1 cellular context compared by ENCODE assay signal in the genomic region with DNA sequence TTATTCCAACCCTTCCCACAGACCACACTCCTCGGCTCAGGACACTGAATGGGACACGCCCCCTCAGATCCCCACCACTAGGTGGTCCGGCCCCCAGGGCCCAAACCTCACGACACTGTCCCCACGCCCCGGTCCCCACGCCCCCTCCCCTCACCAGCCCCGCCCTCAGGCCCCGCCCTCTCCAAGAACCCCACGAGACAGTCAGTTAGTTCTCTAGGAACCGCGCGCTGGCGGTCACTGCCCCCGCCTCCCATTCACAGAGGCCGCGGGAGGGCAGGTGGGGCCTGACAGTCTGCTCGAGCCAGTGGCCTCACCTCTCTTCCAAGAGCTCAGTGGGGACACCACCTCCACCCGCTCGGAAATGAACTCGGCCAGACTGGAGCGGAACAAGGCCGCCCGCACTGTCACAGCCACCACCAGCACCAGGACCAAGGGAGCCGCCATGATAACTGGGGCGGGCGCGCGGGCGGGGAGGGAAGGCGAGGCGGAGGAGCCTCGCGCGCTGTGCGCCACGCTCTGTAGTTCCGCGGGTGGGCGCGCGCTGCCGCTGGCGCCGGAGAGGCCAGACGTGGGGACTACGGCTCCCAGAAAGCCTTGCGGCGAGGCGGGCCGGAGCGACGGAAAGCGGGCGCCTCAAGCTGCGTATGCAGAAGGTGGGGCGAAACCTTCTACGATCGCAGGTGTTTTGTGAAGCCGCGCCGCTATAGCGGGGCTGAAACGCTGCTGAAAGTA.
A peak's percentile ranks its signal among the peaks of the same experiment; 100 is the strongest.
TF ChIP-seq lines count a peak whose summit lies in the region.

A gene with protein sequence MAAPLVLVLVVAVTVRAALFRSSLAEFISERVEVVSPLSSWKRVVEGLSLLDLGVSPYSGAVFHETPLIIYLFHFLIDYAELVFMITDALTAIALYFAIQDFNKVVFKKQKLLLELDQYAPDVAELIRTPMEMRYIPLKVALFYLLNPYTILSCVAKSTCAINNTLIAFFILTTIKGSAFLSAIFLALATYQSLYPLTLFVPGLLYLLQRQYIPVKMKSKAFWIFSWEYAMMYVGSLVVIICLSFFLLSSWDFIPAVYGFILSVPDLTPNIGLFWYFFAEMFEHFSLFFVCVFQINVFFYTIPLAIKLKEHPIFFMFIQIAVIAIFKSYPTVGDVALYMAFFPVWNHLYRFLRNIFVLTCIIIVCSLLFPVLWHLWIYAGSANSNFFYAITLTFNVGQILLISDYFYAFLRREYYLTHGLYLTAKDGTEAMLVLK (minus strand): TSS at position 451 of the 732 bp plus-strand sequence. CDS start 7 bp downstream, at position 444.

TF ChIP-seq in SK-N-SH, 30 proteins besides CTCF, POLR2A, EP300 and RAD21 (continued from another document):
- TF ChIP-seq TEAD4 (IDR thresholded peaks at IDR 0.05; ENCODE audit: borderline replicate concordance, insufficient read depth), result no peak
- TF ChIP-seq, protein P1, sequence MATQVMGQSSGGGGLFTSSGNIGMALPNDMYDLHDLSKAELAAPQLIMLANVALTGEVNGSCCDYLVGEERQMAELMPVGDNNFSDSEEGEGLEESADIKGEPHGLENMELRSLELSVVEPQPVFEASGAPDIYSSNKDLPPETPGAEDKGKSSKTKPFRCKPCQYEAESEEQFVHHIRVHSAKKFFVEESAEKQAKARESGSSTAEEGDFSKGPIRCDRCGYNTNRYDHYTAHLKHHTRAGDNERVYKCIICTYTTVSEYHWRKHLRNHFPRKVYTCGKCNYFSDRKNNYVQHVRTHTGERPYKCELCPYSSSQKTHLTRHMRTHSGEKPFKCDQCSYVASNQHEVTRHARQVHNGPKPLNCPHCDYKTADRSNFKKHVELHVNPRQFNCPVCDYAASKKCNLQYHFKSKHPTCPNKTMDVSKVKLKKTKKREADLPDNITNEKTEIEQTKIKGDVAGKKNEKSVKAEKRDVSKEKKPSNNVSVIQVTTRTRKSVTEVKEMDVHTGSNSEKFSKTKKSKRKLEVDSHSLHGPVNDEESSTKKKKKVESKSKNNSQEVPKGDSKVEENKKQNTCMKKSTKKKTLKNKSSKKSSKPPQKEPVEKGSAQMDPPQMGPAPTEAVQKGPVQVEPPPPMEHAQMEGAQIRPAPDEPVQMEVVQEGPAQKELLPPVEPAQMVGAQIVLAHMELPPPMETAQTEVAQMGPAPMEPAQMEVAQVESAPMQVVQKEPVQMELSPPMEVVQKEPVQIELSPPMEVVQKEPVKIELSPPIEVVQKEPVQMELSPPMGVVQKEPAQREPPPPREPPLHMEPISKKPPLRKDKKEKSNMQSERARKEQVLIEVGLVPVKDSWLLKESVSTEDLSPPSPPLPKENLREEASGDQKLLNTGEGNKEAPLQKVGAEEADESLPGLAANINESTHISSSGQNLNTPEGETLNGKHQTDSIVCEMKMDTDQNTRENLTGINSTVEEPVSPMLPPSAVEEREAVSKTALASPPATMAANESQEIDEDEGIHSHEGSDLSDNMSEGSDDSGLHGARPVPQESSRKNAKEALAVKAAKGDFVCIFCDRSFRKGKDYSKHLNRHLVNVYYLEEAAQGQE (IDR thresholded peaks at IDR 0.05; ENCODE audit: low read depth, low read length), result no peak
- no peak for TF ChIP-seq GATA2 (CRISPR knock-in tag; IDR thresholded peaks at IDR 0.05)
- no peak for TF ChIP-seq FOXJ3 (CRISPR knock-in tag; IDR thresholded peaks at IDR 0.05)
- peak; percentile 85; the same call in 1 of the 2 replicates for TF ChIP-seq SIN3A (IDR thresholded peaks at IDR 0.05; ENCODE audit: borderline replicate concordance, low read depth, low read length)
- TF ChIP-seq, protein P2, sequence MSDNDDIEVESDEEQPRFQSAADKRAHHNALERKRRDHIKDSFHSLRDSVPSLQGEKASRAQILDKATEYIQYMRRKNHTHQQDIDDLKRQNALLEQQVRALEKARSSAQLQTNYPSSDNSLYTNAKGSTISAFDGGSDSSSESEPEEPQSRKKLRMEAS (IDR thresholded peaks at IDR 0.05; ENCODE audit: low read depth), result peak; percentile 83
- TF ChIP-seq, protein P3, sequence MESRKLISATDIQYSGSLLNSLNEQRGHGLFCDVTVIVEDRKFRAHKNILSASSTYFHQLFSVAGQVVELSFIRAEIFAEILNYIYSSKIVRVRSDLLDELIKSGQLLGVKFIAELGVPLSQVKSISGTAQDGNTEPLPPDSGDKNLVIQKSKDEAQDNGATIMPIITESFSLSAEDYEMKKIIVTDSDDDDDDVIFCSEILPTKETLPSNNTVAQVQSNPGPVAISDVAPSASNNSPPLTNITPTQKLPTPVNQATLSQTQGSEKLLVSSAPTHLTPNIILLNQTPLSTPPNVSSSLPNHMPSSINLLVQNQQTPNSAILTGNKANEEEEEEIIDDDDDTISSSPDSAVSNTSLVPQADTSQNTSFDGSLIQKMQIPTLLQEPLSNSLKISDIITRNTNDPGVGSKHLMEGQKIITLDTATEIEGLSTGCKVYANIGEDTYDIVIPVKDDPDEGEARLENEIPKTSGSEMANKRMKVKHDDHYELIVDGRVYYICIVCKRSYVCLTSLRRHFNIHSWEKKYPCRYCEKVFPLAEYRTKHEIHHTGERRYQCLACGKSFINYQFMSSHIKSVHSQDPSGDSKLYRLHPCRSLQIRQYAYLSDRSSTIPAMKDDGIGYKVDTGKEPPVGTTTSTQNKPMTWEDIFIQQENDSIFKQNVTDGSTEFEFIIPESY (IDR thresholded peaks at IDR 0.05; ENCODE audit: borderline replicate concordance, low read depth), result peak; percentile 53; the same call in 1 of the 2 replicates
- TF ChIP-seq RXRA (IDR thresholded peaks at IDR 0.05; ENCODE audit: borderline replicate concordance, low read depth), result no peak
- peak; percentile 85 for TF ChIP-seq CHD2 (IDR thresholded peaks at IDR 0.05; ENCODE audit: low read length, partially characterized antibody)
- peak; percentile 69 for TF ChIP-seq GABPA (IDR thresholded peaks at IDR 0.05; ENCODE audit: low read depth)
- TF ChIP-seq MEF2A (IDR thresholded peaks at IDR 0.05; ENCODE audit: borderline replicate concordance, low read depth), result no peak
TF ChIP-seq in SK-N-SH: peak in this region for 12.
